Comparison of ENCODE assay signal across 8 cellular contexts in genomic region chr4:48340905-48341775, GRCh38. TPM values are rescaled to one million over a fixed set of nuclear protein-coding genes. Genes with fewer than 3 reads are reported as not detected.
DNase-seq lines count a peak whose midpoint lies in the region; ATAC-seq and TF ChIP-seq lines count a peak whose summit lies in the region.

SLAIN2 (plus strand) TSS chr4:48341529; CDS start chr4:48341740, 211 bp downstream.

- H3K4me1 ChIP-seq in DND-41 (ENCODE audit: insufficient read depth, low read length) = peaks cover 36% of the 10 kb centered on the region
- H3K4me1 ChIP-seq in KMS-11 (ENCODE audit: low read depth, poor library complexity, severe bottlenecking) = peaks cover 65% of the 10 kb centered on the region
- H3K4me1 ChIP-seq in Peyer's patch = peaks cover 0 to 23% (median 2%) of the 10 kb centered on the region in 4 donors
- H3K4me1 ChIP-seq in esophagus muscularis mucosa = peaks cover 27 to 55% (median 50%) of the 10 kb centered on the region in 4 donors

- H3K27me3 Mint-ChIP-seq in activated T-cell treated with anti-CD3 and anti-CD28 coated beads, Interleukin-2, amount 50 U/mL, for 72 hours (ENCODE audit: low read depth) = no peaks in the 10 kb centered on the region

- H3K4me3 ChIP-seq in DND-41 (ENCODE audit: low read depth in 1 of 2, low read length in 2 of 2) = peak within 1 kb of the TSS; percentile 78 to 82
- H3K4me3 ChIP-seq in KMS-11 (IDR thresholded peaks at IDR 0.05; ENCODE audit: insufficient read depth, low read depth, low read length) = peak within 1 kb of the TSS; percentile 67
- H3K4me3 ChIP-seq in Peyer's patch = peak within 1 kb of the TSS; percentile 75 to 96 (median 86)
- peak within 1 kb of the TSS; percentile 76 to 94 (median 87) for H3K4me3 ChIP-seq in esophagus muscularis mucosa

- H3K4me1 Mint-ChIP-seq in activated T-cell treated with anti-CD3 and anti-CD28 coated beads, Interleukin-2, amount 50 U/mL, for 72 hours (ENCODE audit: low read depth) = peaks cover 66% of the 10 kb centered on the region

- peaks cover 2% of the 10 kb centered on the region in 2 donors for H3K36me3 Mint-ChIP-seq in activated T-cell treated with anti-CD3 and anti-CD28 coated beads, Interleukin-2, amount 50 U/mL, for 72 hours (ENCODE audit: insufficient read depth in 2 of 2)

- H3K9me3 ChIP-seq in DND-41 (ENCODE audit: insufficient read depth, low read length, severe bottlenecking) = no peaks in the 10 kb centered on the region
- H3K9me3 ChIP-seq in Peyer's patch = no peaks in the 10 kb centered on the region
- no peaks in the 10 kb centered on the region for H3K9me3 ChIP-seq in esophagus muscularis mucosa

- H3K27ac ChIP-seq in DND-41 (ENCODE audit: low read length) = peak within 1 kb of the TSS; percentile 94
- H3K27ac ChIP-seq in KMS-11 = peak within 1 kb of the TSS; percentile 81
- peak within 1 kb of the TSS; percentile 91 to 98 (median 96) for H3K27ac ChIP-seq in Peyer's patch
- peak within 1 kb of the TSS; percentile 94 to 99 (median 98) for H3K27ac ChIP-seq in esophagus muscularis mucosa (replicated peaks in 1 of 4)

- H4K20me1 ChIP-seq in DND-41 (ENCODE audit: insufficient read depth, low read length) = peaks cover 28% of the 10 kb centered on the region; the same call in 1 of the 2 replicates
- peaks cover 6% of the 10 kb centered on the region; the same call in 1 of the 2 replicates for H4K20me1 ChIP-seq in KMS-11 (ENCODE audit: insufficient read depth)

- TF ChIP-seq CTCF in DND-41 (IDR thresholded peaks at IDR 0.05; ENCODE audit: borderline replicate concordance, extremely low read depth, low read length, poor library complexity, severe bottlenecking) (peak; percentile 39), KMS-11 (conservative IDR thresholded peaks at IDR 0.05; ENCODE audit: low read depth, low read length) (no peak), Peyer's patch (IDR thresholded peaks at IDR 0.05) (peak in 5 of 6 experiments; percentile 36 to 54 (median 41)), esophagus muscularis mucosa (IDR thresholded peaks at IDR 0.05) (peak in 2 of 3 experiments; percentile 12 to 49)

- H3K27me3 ChIP-seq in DND-41 (ENCODE audit: insufficient read depth, low read length, poor library complexity) (no peaks in the 10 kb centered on the region), KMS-11 (ENCODE audit: insufficient read depth, low read depth) (no peaks in the 10 kb centered on the region), Peyer's patch (no peaks in the 10 kb centered on the region), esophagus muscularis mucosa (no peaks in the 10 kb centered on the region)

- DNase-seq in DND-41 (peak; percentile 97), Peyer's patch (peak; percentile 99 to 100 (median 100)), esophagus muscularis mucosa (ENCODE audit: extremely low spot score) (peak; percentile 99), myocyte (ENCODE audit: low read depth) (peak; percentile 98)
- peak; percentile 99 to 100 for DNase-seq in activated T-cell treated with anti-CD3 and anti-CD28 coated beads, Interleukin-2, amount 50 U/mL, for 72 hours
- DNase-seq in stimulated activated CD8-positive, alpha-beta memory T cell treated with anti-CD3 and anti-CD28 coated beads, Interleukin-7, amount 100 ng/mL, for 48 hours (ENCODE audit: extremely low read depth in 1 of 2, low read depth in 1 of 2) = peak; percentile 98 to 99

- intact Hi-C loops in esophagus muscularis mucosa (cut with DNase I) = loop anchor here (5.0 to 10.0 kb wide), 3 partner anchors 74 to 494 kb away; partner anchors contain the start of genes OCIAD1 and TEC

- H3K9ac ChIP-seq in DND-41 (ENCODE audit: low read depth, low read length) (peak within 1 kb of the TSS; percentile 88), KMS-11 (peak within 1 kb of the TSS; percentile 89)

- H2AFZ ChIP-seq in DND-41 (ENCODE audit: low read depth, low read length) (peak within 1 kb of the TSS; percentile 88), KMS-11 (ENCODE audit: low read depth) (peak within 1 kb of the TSS; percentile 80)

- no peak for TF ChIP-seq EP300 in esophagus muscularis mucosa (IDR thresholded peaks at IDR 0.05)

- H3K9me3 Mint-ChIP-seq in activated T-cell treated with anti-CD3 and anti-CD28 coated beads, Interleukin-2, amount 50 U/mL, for 72 hours = no peaks in the 10 kb centered on the region

- ATAC-seq in DND-41 (ENCODE audit: insufficient read depth, low read depth) = peak; percentile 81
- peak; percentile 91 for ATAC-seq in GM21737 (IDR thresholded peaks at IDR 0.05; ENCODE audit: unreplicated experiment)
- peak; percentile 85 to 88 for ATAC-seq in activated T-cell treated with anti-CD3 and anti-CD28 coated beads, Interleukin-2, amount 50 U/mL, for 72 hours (replicated peaks in 1 of 2)

- H3K36me3 ChIP-seq in DND-41 (ENCODE audit: insufficient read depth, low read length) (no peaks in the 10 kb centered on the region), KMS-11 (ENCODE audit: insufficient read depth) (no peaks in the 10 kb centered on the region), Peyer's patch (no peaks in the 10 kb centered on the region), esophagus muscularis mucosa (no peaks in the 10 kb centered on the region)

- TF ChIP-seq POLR2A in Peyer's patch (IDR thresholded peaks at IDR 0.05) (peak; percentile 82 to 85), esophagus muscularis mucosa (IDR thresholded peaks at IDR 0.05; ENCODE audit: low read depth) (peak; percentile 58)

- H3K4me3 Mint-ChIP-seq in activated T-cell treated with anti-CD3 and anti-CD28 coated beads, Interleukin-2, amount 50 U/mL, for 72 hours = peak within 1 kb of the TSS; percentile 81 to 96

- peak within 1 kb of the TSS; percentile 80 for H3K4me2 ChIP-seq in DND-41 (ENCODE audit: insufficient read depth, low read length)
- peak within 1 kb of the TSS; percentile 71 for H3K4me2 ChIP-seq in KMS-11

- H3K79me2 ChIP-seq in DND-41 (ENCODE audit: insufficient read depth, low read length) (peaks cover 47% of the 10 kb centered on the region), KMS-11 (ENCODE audit: insufficient read depth, low read depth) (peaks cover 47% of the 10 kb centered on the region)

- H3K27ac Mint-ChIP-seq in activated T-cell treated with anti-CD3 and anti-CD28 coated beads, Interleukin-2, amount 50 U/mL, for 72 hours = peak within 1 kb of the TSS; percentile 95

- 0% methylated on average over 12 of the region's 89 CpGs for WGBS in esophagus muscularis mucosa

RNA-seq across cellular contexts. Expression of gene SLAIN2, which starts in this region (rescaled TPM):
- 10 to 100 TPM; 19.1 to 40.9 (median 22.4) TPM for total RNA-seq in Peyer's patch
- total RNA-seq in activated T-cell treated with anti-CD3 and anti-CD28 coated beads, Interleukin-2, amount 50 U/mL, for 72 hours = 10 to 100 TPM; 43.4 to 58.0 TPM
- 100 to 1,000 TPM in 2 of 4 donors, 10 to 100 TPM in 2; 82.5 to 165 (median 111) TPM for total RNA-seq in esophagus muscularis mucosa
- 62.9 and 152 TPM in 2 replicates for total RNA-seq in myocyte
- polyA plus RNA-seq in myocyte (2012) = 43.2 TPM

Comparison
In these comparisons a context has a peak if more than half of its experiments do, and no peak if none do; other contexts are left out.
1. Peak in every context shown above with its lines: DNase-seq, ATAC-seq, H3K4me3 ChIP-seq and H3K27ac ChIP-seq.